ENCODE assay signal across 15 cellular contexts in genomic region chr13:32259116-32259515, GRCh38. TPM values are rescaled to one million over a fixed set of nuclear protein-coding genes. Genes with fewer than 3 reads are reported as not detected.
A peak's percentile ranks its signal among the peaks of the same experiment; 100 is the strongest.
DNase-seq lines count a peak whose midpoint lies in the region; ATAC-seq, FAIRE-seq and TF ChIP-seq lines count a peak whose summit lies in the region.
"Had no signal": no experiment of that assay in that cellular context is flagged by ENCODE, and none has a peak within 500 bp of the region (broad histone marks: within the 10 kb centered on the region; RNA-seq: fewer than 3 reads in every experiment).

No MANE protein-coding gene starts in this region.

- no peak overlapping the region for H3K27ac ChIP-seq in C4-2B
- H3K27ac ChIP-seq in brain microvascular endothelial cell: no peak overlapping the region
- peak overlapping the region; percentile 46 for H3K27ac ChIP-seq in HepG2 (ENCODE audit: extremely low read length, insufficient read depth, low read length)
- H3K27ac ChIP-seq: PC-9 had no signal

- CTCF ChIA-PET in HepG2 (lab: Yijun Ruan, JAX; ENCODE audit: low intra/inter-chr PET ratio, low total read pairs): no interaction called here

- no peaks in the 10 kb centered on the region; the same call in 1 of the 2 replicates for H3K27me3 Mint-ChIP-seq in HFFc6 (ENCODE audit: insufficient read depth)

- peak; percentile 28; the same call in 2 of the 3 replicates for ATAC-seq in HepG2
- no peak for ATAC-seq in HG02870 (IDR thresholded peaks at IDR 0.05; ENCODE audit: unreplicated experiment)

- DNase-seq in HFFc6 (no peak), brain microvascular endothelial cell (no peak), HepG2 (ENCODE audit: low spot score) (peak; percentile 28), NCI-H2227 treated with DMSO at 0.1 percent for 48 hours (lab: John Stamatoyannopoulos, UW) (no peak), Kasumi-1 (lab: John Stamatoyannopoulos, UW) (no peak), posterior cingulate gyrus (no peak)
- DNase-seq: activated CD4-positive, CD25-positive, alpha-beta regulatory T cell treated with anti-CD3 and anti-CD28 coated beads, Interleukin-2, amount 50 U/mL, for 72 hours; HCEC 1CT; NCI-H345; PC-9 had no signal

- H3K79me2 ChIP-seq in HepG2 (ENCODE audit: insufficient read depth, low read length): no peaks in the 10 kb centered on the region

- H3K4me1 ChIP-seq in HepG2 (ENCODE audit: insufficient read depth, low read length): peaks cover 92% of the 10 kb centered on the region

- FAIRE-seq in HepG2 (lab: Jason Lieb, UNC): no peak
- FAIRE-seq: urothelium cell line had no signal

- intact Hi-C loops in HepG2 (cut with micrococcal nuclease; ENCODE audit: unreplicated experiment) (no loop called here), posterior cingulate gyrus (cut with DNase I) (no loop called here)

- no peak overlapping the region for H3K4me3 Mint-ChIP-seq in HFFc6

- no peak for TF ChIP-seq POLR2A in HepG2 (IDR thresholded peaks at IDR 0.05; ENCODE audit: insufficient read depth in 1 of 2, low read depth in 2 of 2, low read length in 2 of 2)

- H2AFZ ChIP-seq in HepG2 (ENCODE audit: low read length): no peak overlapping the region
- H2AFZ ChIP-seq: PC-9 had no signal

- TF ChIP-seq EP300 in HepG2 (IDR thresholded peaks at IDR 0.05; ENCODE audit: low read depth in 2 of 2, low read length in 2 of 2): no peak
- TF ChIP-seq EP300 in HepG2 (CRISPR knock-in tag; IDR thresholded peaks at IDR 0.05; ENCODE audit: borderline replicate concordance): no peak

- H3K4me3 ChIP-seq in brain microvascular endothelial cell (ENCODE audit: low read depth, low read length) (no peak overlapping the region), HepG2 (replicated peaks in 1 of 3; ENCODE audit: insufficient read depth in 1 of 3, low read depth in 2 of 3, low read length in 3 of 3) (no peak overlapping the region)
- H3K4me3 ChIP-seq: PC-9 had no signal

- 87% methylated on average over 1 of the region's 1 CpG for WGBS in HepG2 (ENCODE audit: low lambda C conversion rate)

- TF ChIP-seq RAD21 in HepG2 (CRISPR knock-in tag; IDR thresholded peaks at IDR 0.05): no peak

- H3K9ac ChIP-seq in HepG2 (ENCODE audit: insufficient read depth, low read depth, low read length): no peak overlapping the region

- H3K4me1 Mint-ChIP-seq in HFFc6 (ENCODE audit: low read depth): peaks cover 26% of the 10 kb centered on the region

- POLR2A ChIA-PET in HepG2 (lab: Yijun Ruan, JAX): no interaction called here

- no peaks in the 10 kb centered on the region for H3K27me3 ChIP-seq in brain microvascular endothelial cell (replicated peaks)
- no peaks in the 10 kb centered on the region for H3K27me3 ChIP-seq in HepG2 (ENCODE audit: control insufficient read depth in 1 of 2, insufficient read depth in 2 of 2, low read length in 2 of 2)

- H3K36me3 ChIP-seq in brain microvascular endothelial cell (replicated peaks) (no peaks in the 10 kb centered on the region), HepG2 (replicated peaks in 1 of 2; ENCODE audit: control insufficient read depth in 1 of 2, insufficient read depth in 2 of 2, low read length in 2 of 2) (no peaks in the 10 kb centered on the region)

- H3K9me3 Mint-ChIP-seq in HFFc6: no peaks in the 10 kb centered on the region

- H4K20me1 ChIP-seq in HepG2 (ENCODE audit: insufficient read depth, low read length): no peaks in the 10 kb centered on the region

- BruUV-seq in HepG2 (replicated peaks; lab: Mats Ljungman, UMichigan): no TSS peak

- no peaks in the 10 kb centered on the region for H3K36me3 Mint-ChIP-seq in HFFc6 (ENCODE audit: low read depth)

- in situ Hi-C loops in brain microvascular endothelial cell (cut with HindIII; ENCODE audit: low pct_ligation_motif_present, low sequenced_read_pairs): no loop called here
- in situ Hi-C loops in HepG2 (cut with HindIII; ENCODE audit: extremely low pct_ligation_motif_present, low pct_unique_long_range_greater_than_20kb): no loop called here

- no peaks in the 10 kb centered on the region for H3K9me3 ChIP-seq in HepG2 (ENCODE audit: low read length)

- H3K4me2 ChIP-seq in HepG2 (ENCODE audit: low read depth, low read length): no peak overlapping the region
- H3K4me2 ChIP-seq: PC-9 had no signal

- TF ChIP-seq CTCF in C4-2B (conservative IDR thresholded peaks at IDR 0.05): peak; percentile 63
- TF ChIP-seq CTCF in HFFc6 (IDR thresholded peaks at IDR 0.05): peak; percentile 41
- TF ChIP-seq CTCF in brain microvascular endothelial cell (IDR thresholded peaks at IDR 0.05; ENCODE audit: low read depth, low read length, missing control alignments): peak; percentile 42
- peak; percentile 41 for TF ChIP-seq CTCF in HepG2 (CRISPR knock-in tag; IDR thresholded peaks at IDR 0.05)

- H3K27ac Mint-ChIP-seq in HFFc6: no peak overlapping the region

TF ChIP-seq in HepG2, 621 proteins besides CTCF, POLR2A, EP300 and RAD21 (continues in another document):
- TF ChIP-seq ZNF101 (CRISPR knock-in tag; IDR thresholded peaks at IDR 0.05; ENCODE audit: borderline replicate concordance, low read depth) (no peak), HNF4G (IDR thresholded peaks at IDR 0.05; ENCODE audit: borderline replicate concordance, low read depth, low read length) (0 out of 2 replicates have a peak, but pooled peaks have one; percentile 19), HNF4G (CRISPR knock-in tag; IDR thresholded peaks at IDR 0.05; ENCODE audit: borderline replicate concordance, low read depth) (no peak), KLF9 (CRISPR knock-in tag; IDR thresholded peaks at IDR 0.05; ENCODE audit: low read depth) (no peak), TEAD3 (CRISPR knock-in tag; optimal IDR thresholded peaks at IDR 0.05; ENCODE audit: borderline replicate concordance) (peak; percentile 37)
- TF ChIP-seq, protein P1, sequence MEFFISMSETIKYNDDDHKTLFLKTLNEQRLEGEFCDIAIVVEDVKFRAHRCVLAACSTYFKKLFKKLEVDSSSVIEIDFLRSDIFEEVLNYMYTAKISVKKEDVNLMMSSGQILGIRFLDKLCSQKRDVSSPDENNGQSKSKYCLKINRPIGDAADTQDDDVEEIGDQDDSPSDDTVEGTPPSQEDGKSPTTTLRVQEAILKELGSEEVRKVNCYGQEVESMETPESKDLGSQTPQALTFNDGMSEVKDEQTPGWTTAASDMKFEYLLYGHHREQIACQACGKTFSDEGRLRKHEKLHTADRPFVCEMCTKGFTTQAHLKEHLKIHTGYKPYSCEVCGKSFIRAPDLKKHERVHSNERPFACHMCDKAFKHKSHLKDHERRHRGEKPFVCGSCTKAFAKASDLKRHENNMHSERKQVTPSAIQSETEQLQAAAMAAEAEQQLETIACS (CRISPR knock-in tag; IDR thresholded peaks at IDR 0.05): no peak

RNA-seq across cellular contexts. Expression of gene ZAR1L, which starts 56.0 kb away (rescaled TPM):
- not detected for total RNA-seq in HFFc6 (2021; fragmentation: NEBNext Ultra II Directional; extraction: Animal tissue kit (Norgen Biotek cat#: 25700))
- 0.09 TPM in 1 of 2 replicates, not detected in the other for total RNA-seq in HepG2 (2016; rRNA removed; fragmentation: Illumina TruSeq; extraction: Trizol)
- total RNA-seq in HepG2 (2016; cell fraction: cytosol; rRNA removed; fragmentation: Illumina TruSeq; extraction: Trizol; ENCODE audit: low read depth): not detected in 2 replicates
- total RNA-seq in HepG2 (2016; cell fraction: insoluble cytoplasmic fraction; rRNA removed; fragmentation: Illumina TruSeq; extraction: Trizol): not detected in 2 replicates
- total RNA-seq in HepG2 (2016; cell fraction: membrane; rRNA removed; fragmentation: Illumina TruSeq; extraction: Trizol): 0.09 TPM in 1 of 2 replicates, not detected in the other
- not detected in 2 replicates for total RNA-seq in HepG2 (2016; cell fraction: nucleus; rRNA removed; fragmentation: Illumina TruSeq; extraction: Trizol)
- polyA plus RNA-seq in HepG2 (2011; rRNA removed): 0.05 TPM in 1 of 2 replicates, not detected in the other
- not detected in 2 replicates for polyA plus RNA-seq in HepG2 (2011; cell fraction: cytosol; rRNA removed)
- polyA plus RNA-seq in HepG2 (2011; cell fraction: nucleus; rRNA removed): 0.09 TPM in 1 of 2 replicates, not detected in the other
- not detected in 2 replicates for polyA plus RNA-seq in HepG2 (2012)
- polyA plus RNA-seq in HepG2 (2016; cell fraction: cytosol; fragmentation: Illumina TruSeq; extraction: Trizol; ENCODE audit: low read depth): not detected in 2 replicates
- polyA plus RNA-seq in HepG2 (2016; cell fraction: insoluble cytoplasmic fraction; fragmentation: Illumina TruSeq; extraction: Trizol; ENCODE audit: low read depth): not detected in 2 replicates
- not detected in 2 replicates for polyA plus RNA-seq in HepG2 (2016; cell fraction: membrane; fragmentation: Illumina TruSeq; extraction: Trizol; ENCODE audit: low read depth)
- polyA plus RNA-seq in HepG2 (2016; cell fraction: nucleus; fragmentation: Illumina TruSeq; extraction: Trizol; ENCODE audit: insufficient read depth, low read depth): 0.59 TPM in 1 of 2 replicates, not detected in the other
- polyA minus RNA-seq in HepG2 (2011; rRNA and poly(A)+ RNA removed; ENCODE audit: low replicate concordance): not detected in 2 replicates
- not detected in 2 replicates for polyA minus RNA-seq in HepG2 (2011; cell fraction: cytosol; rRNA and poly(A)+ RNA removed)
- not detected in 2 replicates for polyA minus RNA-seq in HepG2 (2011; cell fraction: nucleus; rRNA and poly(A)+ RNA removed)
- total RNA-seq: mucosa of gallbladder, posterior vena cava had no signal

RNA-seq across cellular contexts. Expression of gene BRCA2, which starts 56.2 kb away (rescaled TPM):
- 1 to 10 TPM; 4.0 to 8.4 (median 8.2) TPM for total RNA-seq in HFFc6 (2021; fragmentation: NEBNext Ultra II Directional; extraction: Animal tissue kit (Norgen Biotek cat#: 25700))
- total RNA-seq in HepG2 (2016; rRNA removed; fragmentation: Illumina TruSeq; extraction: Trizol): 24.6 and 28.3 TPM in 2 replicates
- total RNA-seq in HepG2 (2016; cell fraction: cytosol; rRNA removed; fragmentation: Illumina TruSeq; extraction: Trizol; ENCODE audit: low read depth): 2.6 and 3.3 TPM in 2 replicates
- total RNA-seq in HepG2 (2016; cell fraction: insoluble cytoplasmic fraction; rRNA removed; fragmentation: Illumina TruSeq; extraction: Trizol): 19.9 and 29.6 TPM in 2 replicates
- total RNA-seq in HepG2 (2016; cell fraction: membrane; rRNA removed; fragmentation: Illumina TruSeq; extraction: Trizol): 5.4 TPM in 2 replicates
- total RNA-seq in HepG2 (2016; cell fraction: nucleus; rRNA removed; fragmentation: Illumina TruSeq; extraction: Trizol): 33.0 and 36.6 TPM in 2 replicates
- 1.8 and 3.1 TPM in 2 replicates for polyA plus RNA-seq in HepG2 (2011; rRNA removed)
- polyA plus RNA-seq in HepG2 (2011; cell fraction: cytosol; rRNA removed): 0.48 and 1.6 TPM in 2 replicates
- 2.2 and 3.1 TPM in 2 replicates for polyA plus RNA-seq in HepG2 (2011; cell fraction: nucleus; rRNA removed)
- polyA plus RNA-seq in HepG2 (2012): 0.95 and 4.7 TPM in 2 replicates
- polyA plus RNA-seq in HepG2 (2016; cell fraction: cytosol; fragmentation: Illumina TruSeq; extraction: Trizol; ENCODE audit: low read depth): 0.29 and 0.40 TPM in 2 replicates
- polyA plus RNA-seq in HepG2 (2016; cell fraction: insoluble cytoplasmic fraction; fragmentation: Illumina TruSeq; extraction: Trizol; ENCODE audit: low read depth): 13.9 and 14.6 TPM in 2 replicates
- 0.37 and 2.5 TPM in 2 replicates for polyA plus RNA-seq in HepG2 (2016; cell fraction: membrane; fragmentation: Illumina TruSeq; extraction: Trizol; ENCODE audit: low read depth)
- 27.2 and 32.6 TPM in 2 replicates for polyA plus RNA-seq in HepG2 (2016; cell fraction: nucleus; fragmentation: Illumina TruSeq; extraction: Trizol; ENCODE audit: insufficient read depth, low read depth)
- polyA minus RNA-seq in HepG2 (2011; rRNA and poly(A)+ RNA removed; ENCODE audit: low replicate concordance): 0.74 and 5.3 TPM in 2 replicates
- 3.3 and 3.8 TPM in 2 replicates for polyA minus RNA-seq in HepG2 (2011; cell fraction: cytosol; rRNA and poly(A)+ RNA removed)
- polyA minus RNA-seq in HepG2 (2011; cell fraction: nucleus; rRNA and poly(A)+ RNA removed): 16.8 and 23.8 TPM in 2 replicates
